19 cellular contexts compared by ENCODE assay signal in the genomic region with DNA sequence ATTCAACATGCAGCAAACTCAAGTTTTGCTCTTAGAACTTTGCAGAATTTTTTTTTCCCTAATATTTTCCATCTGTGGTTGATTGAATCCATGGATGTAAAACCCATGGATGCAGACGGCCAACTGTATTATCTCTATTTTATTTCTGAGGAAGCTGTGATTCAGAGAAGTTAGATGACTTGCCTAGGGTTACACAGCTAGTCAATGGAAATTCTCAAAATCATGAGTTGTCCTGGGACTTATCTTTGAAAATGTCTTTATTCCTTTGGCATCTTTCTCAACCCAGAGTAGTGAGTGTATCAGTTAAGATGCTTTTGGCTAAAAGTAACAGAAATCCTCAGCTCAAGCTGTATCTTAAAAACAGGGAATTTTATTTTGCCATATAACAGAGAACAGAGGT.
"Had no signal": no experiment of that assay in that cellular context is flagged by ENCODE, and none has a peak within 500 bp of the region (broad histone marks: within the 10 kb centered on the region; RNA-seq: fewer than 3 reads in every experiment).

No MANE protein-coding gene starts in this region.

- FAIRE-seq: pancreas had no signal

- H3K27ac Mint-ChIP-seq: activated CD8-positive, alpha-beta T cell treated with anti-CD3 and anti-CD28 coated beads for 36 hours; activated naive CD8-positive, alpha-beta T cell treated with anti-CD3 and anti-CD28 coated beads, Interleukin-2, amount 10 ng/mL, durations not matched to agents 7 days and 5 days; activated T-cell treated with anti-CD3 and anti-CD28 coated beads, Interleukin-2, amount 50 U/mL, for 24 hours; activated T-helper 2 cell treated with anti-CD3 and anti-CD28 coated beads, Interferon-gamma antibody, Interleukin-2, Interleukin-4, amounts not matched to agents 10 μg/mL and 5 μg/mL and 100 μg/mL, durations not matched to agents 14 hours and 24 hours and 36 hours; naive thymus-derived CD8-positive, alpha-beta T cell; stimulated activated effector memory CD8-positive, alpha-beta T cell treated with anti-CD3 and anti-CD28 coated beads, Interleukin-12 subunit alpha, Interleukin-12 subunit beta, amount 100 ng/mL, for 72 hours; type B pancreatic cell had no signal

- H3K27me3 ChIP-seq: pancreas, stomach had no signal

- H3K36me3 Mint-ChIP-seq: activated naive CD8-positive, alpha-beta T cell treated with anti-CD3 and anti-CD28 coated beads, Interleukin-2, amount 10 ng/mL, durations not matched to agents 7 days and 5 days; brain; naive thymus-derived CD8-positive, alpha-beta T cell; stimulated activated effector memory CD8-positive, alpha-beta T cell treated with anti-CD3 and anti-CD28 coated beads, Interleukin-12 subunit alpha, Interleukin-12 subunit beta, amount 100 ng/mL, for 72 hours; type B pancreatic cell had no signal

- ATAC-seq: activated CD8-positive, alpha-beta T cell treated with anti-CD3 and anti-CD28 coated beads for 36 hours; left cardiac atrium; naive thymus-derived CD8-positive, alpha-beta T cell; pancreas; sciatic nerve; stimulated activated effector memory CD8-positive, alpha-beta T cell treated with anti-CD3 and anti-CD28 coated beads, Interleukin-12 subunit alpha, Interleukin-12 subunit beta, amount 100 ng/mL, for 72 hours had no signal

- H3K4me1 Mint-ChIP-seq: activated naive CD8-positive, alpha-beta T cell treated with anti-CD3 and anti-CD28 coated beads, Interleukin-2, amount 10 ng/mL, durations not matched to agents 7 days and 5 days; central memory CD8-positive, alpha-beta T cell; stimulated activated effector memory CD8-positive, alpha-beta T cell treated with anti-CD3 and anti-CD28 coated beads, Interleukin-12 subunit alpha, Interleukin-12 subunit beta, amount 100 ng/mL, for 72 hours had no signal

- H3K9me3 ChIP-seq: pancreas, stomach had no signal

- H3K9me3 Mint-ChIP-seq: activated CD8-positive, alpha-beta T cell treated with anti-CD3 and anti-CD28 coated beads for 36 hours; activated naive CD8-positive, alpha-beta T cell treated with anti-CD3 and anti-CD28 coated beads, Interleukin-2, amount 10 ng/mL, durations not matched to agents 7 days and 5 days; activated T-cell treated with anti-CD3 and anti-CD28 coated beads, Interleukin-2, amount 50 U/mL, for 24 hours; activated T-helper 2 cell treated with anti-CD3 and anti-CD28 coated beads, Interferon-gamma antibody, Interleukin-2, Interleukin-4, amounts not matched to agents 10 μg/mL and 5 μg/mL and 100 μg/mL, durations not matched to agents 14 hours and 24 hours and 36 hours; brain; central memory CD8-positive, alpha-beta T cell; naive thymus-derived CD8-positive, alpha-beta T cell; stimulated activated effector memory CD8-positive, alpha-beta T cell treated with anti-CD3 and anti-CD28 coated beads, Interleukin-12 subunit alpha, Interleukin-12 subunit beta, amount 100 ng/mL, for 72 hours had no signal

- H3K27ac ChIP-seq: pancreas, stomach had no signal

- H3K4me3 Mint-ChIP-seq: activated CD8-positive, alpha-beta T cell treated with anti-CD3 and anti-CD28 coated beads for 36 hours; activated naive CD8-positive, alpha-beta T cell treated with anti-CD3 and anti-CD28 coated beads, Interleukin-2, amount 10 ng/mL, durations not matched to agents 7 days and 5 days; activated T-cell treated with anti-CD3 and anti-CD28 coated beads, Interleukin-2, amount 50 U/mL, for 24 hours; brain; central memory CD8-positive, alpha-beta T cell; naive thymus-derived CD8-positive, alpha-beta T cell; stimulated activated effector memory CD8-positive, alpha-beta T cell treated with anti-CD3 and anti-CD28 coated beads, Interleukin-12 subunit alpha, Interleukin-12 subunit beta, amount 100 ng/mL, for 72 hours; type B pancreatic cell had no signal

- DNase-seq: activated CD4-positive, alpha-beta T cell treated with anti-CD3 and anti-CD28 coated beads for 48 hours; activated CD4-positive, CD25-positive, alpha-beta regulatory T cell; activated CD8-positive, alpha-beta T cell treated with anti-CD3 and anti-CD28 coated beads for 36 hours; activated naive CD4-positive, alpha-beta T cell treated with Interleukin-2 at 50 U/mL for 16 hours; activated naive CD8-positive, alpha-beta T cell treated with anti-CD3 and anti-CD28 coated beads, Interleukin-2, amount 10 ng/mL, durations not matched to agents 7 days and 5 days; activated T-cell treated with anti-CD3 and anti-CD28 coated beads, Interleukin-2, amount 50 U/mL, for 24 hours; erythroblast; left cardiac atrium; naive thymus-derived CD8-positive, alpha-beta T cell; pancreas; stimulated activated CD4-positive, alpha-beta T cell treated with anti-CD3 and anti-CD28 coated beads, Interleukin-4, amount 100 ng/mL, for 24 hours; stomach had no signal

- H3K27me3 Mint-ChIP-seq: activated CD8-positive, alpha-beta T cell treated with anti-CD3 and anti-CD28 coated beads for 36 hours; brain had no signal

- H3K4me1 ChIP-seq: pancreas had no signal

- H3K4me3 ChIP-seq: coronary artery, pancreas, stomach had no signal

- H3K36me3 ChIP-seq: pancreas, stomach had no signal
